In genomic region chr1:205124726-205125125, GRCh38 we compare ENCODE assay signal across 24 cellular contexts. TPM values are rescaled to one million over a fixed set of nuclear protein-coding genes. Genes with fewer than 3 reads are reported as not detected.
DNase-seq lines count a peak whose midpoint lies in the region; ATAC-seq and TF ChIP-seq lines count a peak whose summit lies in the region.
"Had no signal": no experiment of that assay in that cellular context is flagged by ENCODE, and none has a peak within 500 bp of the region (broad histone marks: within the 10 kb centered on the region; RNA-seq: fewer than 3 reads in every experiment).

No MANE protein-coding gene starts in this region.

- peaks cover 23% of the 10 kb centered on the region for H3K36me3 Mint-ChIP-seq in CD4-positive, alpha-beta T cell (ENCODE audit: low read depth)
- H3K36me3 Mint-ChIP-seq in activated B cell treated with CpG ODN at 0.5 μM for 24 hours (ENCODE audit: low read depth) = peaks cover 12% of the 10 kb centered on the region
- H3K36me3 Mint-ChIP-seq: activated naive CD8-positive, alpha-beta T cell treated with anti-CD3 and anti-CD28 coated beads for 36 hours; neural progenitor cell had no signal

- no peaks in the 10 kb centered on the region for H3K27me3 Mint-ChIP-seq in CD4-positive, alpha-beta T cell
- no peaks in the 10 kb centered on the region for H3K27me3 Mint-ChIP-seq in activated B cell treated with CpG ODN at 0.5 μM for 24 hours
- H3K27me3 Mint-ChIP-seq: activated naive CD8-positive, alpha-beta T cell treated with anti-CD3 and anti-CD28 coated beads for 36 hours had no signal

- ATAC-seq in CD4-positive, alpha-beta T cell (ENCODE audit: poor library complexity) = no peak
- no peak for ATAC-seq in activated B cell treated with CpG ODN at 0.5 μM for 24 hours (ENCODE audit: low read depth)
- ATAC-seq in HG03135 (IDR thresholded peaks at IDR 0.05; ENCODE audit: unreplicated experiment) = no peak
- ATAC-seq: A549, foreskin keratinocyte, Right ventricle myocardium inferior had no signal

- intact Hi-C loops in CD4-positive, alpha-beta T cell (cut with DNase I, micrococcal nuclease) = loop anchor here (2.0 to 10.0 kb wide), 7 partner anchors 20 to 1488 kb away; partner anchors contain the start of genes EIF2D (in 1 of the 2), ELK4 (in 1 of the 2), PPP1R15B (in 1 of the 2) and RAB29 (in 1 of the 2)
- intact Hi-C loops in activated B cell treated with CpG ODN at 0.5 μM for 24 hours (cut with micrococcal nuclease) = loop anchor here (5.0 to 10.0 kb wide), 7 partner anchors 103 to 1327 kb away; partner anchors contain the start of genes TMCC2, ZBED6 and ZC3H11A

- H3K9me3 Mint-ChIP-seq in CD4-positive, alpha-beta T cell = no peaks in the 10 kb centered on the region
- no peaks in the 10 kb centered on the region for H3K9me3 Mint-ChIP-seq in activated B cell treated with CpG ODN at 0.5 μM for 24 hours
- H3K9me3 Mint-ChIP-seq: activated naive CD8-positive, alpha-beta T cell treated with anti-CD3 and anti-CD28 coated beads for 36 hours; activated T-helper 2 cell treated with anti-CD3 and anti-CD28 coated beads, Interferon-gamma antibody, Interleukin-2, Interleukin-4, amounts not matched to agents 10 μg/mL and 5 μg/mL and 100 μg/mL, durations not matched to agents 14 hours and 24 hours and 36 hours; neural progenitor cell had no signal

- no peak overlapping the region for H3K27ac ChIP-seq in CD4-positive, alpha-beta T cell (ENCODE audit: low read depth, low read length)
- peak overlapping the region; percentile 35 for H3K27ac ChIP-seq in HL-60 (replicated peaks)
- H3K27ac ChIP-seq: A549, foreskin keratinocyte, neural progenitor cell, upper lobe of left lung had no signal

- DNase-seq in CD4-positive, alpha-beta T cell = no peak
- DNase-seq in HL-60 (ENCODE audit: low read depth in 1 of 2, low spot score in 1 of 2) (peak; percentile 13 to 28), NOMO-1 (lab: John Stamatoyannopoulos, UW; ENCODE audit: unreplicated experiment in 2 of 2) (peak; percentile 57 to 79), activated B cell treated with CpG ODN at 0.5 μM for 24 hours (no peak), cerebellar cortex (ENCODE audit: low spot score) (no peak), T-helper 1 cell (no peak), NCI-H345 (lab: John Stamatoyannopoulos, UW) (no peak)
- DNase-seq: activated CD8-positive, alpha-beta memory T cell treated with anti-CD3 and anti-CD28 coated beads, Interleukin-2, amount 50 U/mL, for 4 hours; activated naive CD8-positive, alpha-beta T cell treated with anti-CD3 and anti-CD28 coated beads for 36 hours; BE2C; cerebellar nuclear complex; EL; foreskin keratinocyte; hippocampal formation; Kasumi-1; NCI-H1417; OCI-M1; SW 1271; upper lobe of left lung had no signal

- H3K27ac Mint-ChIP-seq in CD4-positive, alpha-beta T cell = no peak overlapping the region
- H3K27ac Mint-ChIP-seq in activated B cell treated with CpG ODN at 0.5 μM for 24 hours = peak overlapping the region; percentile 46
- H3K27ac Mint-ChIP-seq: activated naive CD8-positive, alpha-beta T cell treated with anti-CD3 and anti-CD28 coated beads for 36 hours; activated T-helper 2 cell treated with anti-CD3 and anti-CD28 coated beads, Interferon-gamma antibody, Interleukin-2, Interleukin-4, amounts not matched to agents 10 μg/mL and 5 μg/mL and 100 μg/mL, durations not matched to agents 14 hours and 24 hours and 36 hours; neural progenitor cell had no signal

- no peaks in the 10 kb centered on the region for H3K27me3 ChIP-seq in CD4-positive, alpha-beta T cell (ENCODE audit: control insufficient read depth, insufficient read depth, low read length)
- H3K27me3 ChIP-seq in HL-60 (ENCODE audit: insufficient read depth, poor library complexity, severe bottlenecking) = no peaks in the 10 kb centered on the region
- H3K27me3 ChIP-seq: BE2C, foreskin keratinocyte, neural progenitor cell, upper lobe of left lung had no signal

- CTCF ChIA-PET in CD4-positive, alpha-beta T cell (lab: Charles Lee) = no interaction called here
- CTCF ChIA-PET in activated B cell treated with CpG ODN at 0.5 μM for 24 hours (lab: Charles Lee) = interaction anchor here (0.7 to 5.5 kb wide), 2 partner anchors 17 to 21 kb away, joined by 4 to 36 read pairs; no protein-coding TSS in a partner anchor

- H3K4me3 ChIP-seq in HL-60 (replicated peaks; ENCODE audit: insufficient read depth, low read length) = no peak overlapping the region
- H3K4me3 ChIP-seq: A549, neural progenitor cell, upper lobe of left lung had no signal

- POLR2A ChIA-PET in CD4-positive, alpha-beta T cell (lab: Charles Lee) = no interaction called here
- POLR2A ChIA-PET in activated B cell treated with CpG ODN at 0.5 μM for 24 hours (lab: Charles Lee) = interaction anchor here (0.7 to 1.0 kb wide), 2 partner anchors 86 to 951 kb away, joined by 5 to 8 read pairs; no protein-coding TSS in a partner anchor

- no peaks in the 10 kb centered on the region for H3K9me3 ChIP-seq in CD4-positive, alpha-beta T cell (ENCODE audit: control insufficient read depth, low read length)
- H3K9me3 ChIP-seq: A549, BE2C, upper lobe of left lung had no signal

- H3K4me3 Mint-ChIP-seq in CD4-positive, alpha-beta T cell = peak overlapping the region; percentile 70
- H3K4me3 Mint-ChIP-seq in activated B cell treated with CpG ODN at 0.5 μM for 24 hours = peak overlapping the region; percentile 8
- H3K4me3 Mint-ChIP-seq: activated naive CD8-positive, alpha-beta T cell treated with anti-CD3 and anti-CD28 coated beads for 36 hours; neural progenitor cell had no signal

- TF ChIP-seq CTCF in CD4-positive, alpha-beta T cell (IDR thresholded peaks at IDR 0.05) = no peak
- TF ChIP-seq CTCF in HL-60 (IDR thresholded peaks at IDR 0.05; ENCODE audit: insufficient read depth, low read length) = no peak
- no peak for TF ChIP-seq CTCF in activated B cell treated with CpG ODN at 0.5 μM for 24 hours (IDR thresholded peaks at IDR 0.05)

- H3K4me1 Mint-ChIP-seq in CD4-positive, alpha-beta T cell (ENCODE audit: low read depth) = peaks cover 33% of the 10 kb centered on the region
- peaks cover 45% of the 10 kb centered on the region for H3K4me1 Mint-ChIP-seq in activated B cell treated with CpG ODN at 0.5 μM for 24 hours

RNA-seq across cellular contexts. Expression of gene RBBP5, which starts 2.9 kb away (rescaled TPM):
- total RNA-seq in CD4-positive, alpha-beta T cell = 10 to 100 TPM; 14.8 to 15.6 TPM
- 16.3 and 19.7 TPM in 2 replicates for total RNA-seq in activated B cell treated with CpG ODN at 0.5 μM for 24 hours

RNA-seq across cellular contexts. Expression of gene TMEM81, which starts 40.5 kb away (rescaled TPM):
- 1 to 10 TPM; 2.1 to 2.2 TPM for total RNA-seq in CD4-positive, alpha-beta T cell
- total RNA-seq in activated B cell treated with CpG ODN at 0.5 μM for 24 hours = 3.3 and 3.5 TPM in 2 replicates

Comparison
In these comparisons a context has a peak if more than half of its experiments do, and no peak if none do; other contexts are left out.
1. DNase-seq: peak in HL-60 (2 of 2) and NOMO-1 (2 of 2); none in CD4-positive, alpha-beta T cell (0 of 10), activated B cell treated with CpG ODN at 0.5 μM for 24 hours (single experiment), cerebellar cortex (single experiment), T-helper 1 cell (0 of 5) and NCI-H345 (single experiment).